Comparison of ENCODE assay signal across 28 cellular contexts in the genomic region with DNA sequence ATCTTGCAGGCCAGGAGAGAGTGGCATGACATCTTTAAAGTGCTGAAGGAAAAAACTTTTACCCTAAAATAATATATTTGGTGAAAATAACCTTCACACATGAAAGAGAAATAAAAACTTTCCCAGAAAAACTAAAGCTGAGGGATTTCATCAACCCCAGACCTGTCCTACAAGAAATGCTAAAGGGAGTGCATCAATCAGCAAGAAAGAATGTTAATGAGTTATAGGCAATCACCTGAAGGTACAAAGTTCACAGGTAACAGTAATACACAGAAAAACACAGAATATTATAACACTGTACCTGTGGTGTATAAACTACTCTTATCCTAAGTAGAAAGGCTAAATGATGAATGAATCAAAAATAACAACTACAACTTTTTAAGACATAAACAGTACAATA.
"Had no signal": no experiment of that assay in that cellular context is flagged by ENCODE, and none has a peak within 500 bp of the region (broad histone marks: within the 10 kb centered on the region; RNA-seq: fewer than 3 reads in every experiment).

No MANE protein-coding gene starts in this region.

- H3K4me1 ChIP-seq: esophagus squamous epithelium, gastrocnemius medialis, heart right ventricle, left lung, lower lobe of right lung had no signal

- FAIRE-seq: colon, endothelial cell of umbilical vein, kidney had no signal

- H3K4me3 ChIP-seq: coronary artery, dorsolateral prefrontal cortex, esophagus squamous epithelium, gastrocnemius medialis, heart right ventricle, left lung, lower lobe of right lung, mucosa of descending colon had no signal

- H3K9me3 ChIP-seq: esophagus squamous epithelium had no signal

- DNase-seq: dermis blood vessel endothelial cell; dorsolateral prefrontal cortex; effector CD4-positive, alpha-beta T cell; effector memory CD4-positive, alpha-beta T cell; erythroblast; esophagus squamous epithelium; foreskin fibroblast; foreskin melanocyte; gastrocnemius medialis; glutamatergic neuron; head of caudate nucleus; heart right ventricle; hypothalamus; immature natural killer cell; islet precursor cell; kidney; kidney glomerular epithelial cell; left lung; left ventricle myocardium superior; lower lobe of right lung; mesenchymal stem cell; mucosa of descending colon; naive B cell had no signal

- H3K36me3 ChIP-seq: esophagus squamous epithelium, gastrocnemius medialis, heart right ventricle, left lung, lower lobe of right lung had no signal

- H3K27me3 ChIP-seq: dorsolateral prefrontal cortex, esophagus squamous epithelium, gastrocnemius medialis, heart right ventricle, left lung had no signal

- H3K27ac ChIP-seq: coronary artery, dorsolateral prefrontal cortex, epithelial cell of prostate, esophagus squamous epithelium, gastrocnemius medialis, heart right ventricle, left lung, lower lobe of right lung had no signal

- ATAC-seq: esophagus mucosa, gastrocnemius medialis, heart right ventricle, left lung, left ventricle myocardium superior, lower lobe of right lung, mucosa of descending colon had no signal
